16 cellular contexts compared by ENCODE assay signal in the genomic region with DNA sequence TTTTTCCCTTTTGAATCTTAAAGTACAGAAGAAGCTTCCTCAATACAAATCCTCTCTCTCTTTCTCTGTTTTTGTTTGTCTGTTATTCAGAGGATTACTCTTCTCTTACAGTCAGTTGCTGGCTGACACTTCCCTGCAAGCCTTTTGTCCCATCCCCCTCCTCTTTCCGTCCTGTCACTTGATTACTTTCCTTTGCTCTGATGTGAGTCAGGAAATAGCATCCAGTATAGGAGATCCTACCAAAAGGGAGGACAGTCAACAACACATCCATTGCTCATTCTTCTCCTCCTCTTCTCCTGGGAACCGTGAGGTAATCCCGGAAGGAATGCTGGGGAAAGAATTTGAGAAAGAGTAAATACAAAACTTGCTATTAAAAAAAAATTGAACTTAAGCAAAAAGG.
A peak's percentile ranks its signal among the peaks of the same experiment; 100 is the strongest.
DNase-seq lines count a peak whose midpoint lies in the region; ATAC-seq and TF ChIP-seq lines count a peak whose summit lies in the region.
"Had no signal": no experiment of that assay in that cellular context is flagged by ENCODE, and none has a peak within 500 bp of the region (broad histone marks: within the 10 kb centered on the region; RNA-seq: fewer than 3 reads in every experiment).

No MANE protein-coding gene starts in this region.

- H3K9me3 Mint-ChIP-seq in activated T-helper 17 cell treated with anti-CD3 and anti-CD28 coated beads, Interleukin-2, amount 50 U/mL, for 72 hours, result no peaks in the 10 kb centered on the region

- no peaks in the 10 kb centered on the region for H3K27me3 ChIP-seq in stomach
- H3K27me3 ChIP-seq: ascending aorta, thyroid gland had no signal

- H3K27me3 Mint-ChIP-seq in activated T-helper 17 cell treated with anti-CD3 and anti-CD28 coated beads, Interleukin-2, amount 50 U/mL, for 72 hours, result no peaks in the 10 kb centered on the region

- H3K4me3 ChIP-seq in epithelial cell of esophagus (ENCODE audit: low read length) (no peak overlapping the region), stomach (no peak overlapping the region)
- H3K4me3 ChIP-seq: ascending aorta, thyroid gland had no signal

- TF ChIP-seq EP300 in stomach (IDR thresholded peaks at IDR 0.05), result no peak

- H3K9me3 ChIP-seq in stomach, result no peaks in the 10 kb centered on the region
- H3K9me3 ChIP-seq: ascending aorta, thyroid gland had no signal

- TF ChIP-seq CTCF in epithelial cell of esophagus (IDR thresholded peaks at IDR 0.05; ENCODE audit: insufficient read depth, low read depth, low read length, missing control alignments) (no peak), stomach (IDR thresholded peaks at IDR 0.05) (no peak)

- no peak for ATAC-seq in activated T-helper 17 cell treated with anti-CD3 and anti-CD28 coated beads, Interleukin-2, amount 50 U/mL, for 72 hours (replicated peaks)
- ATAC-seq: HCT116 had no signal

- no peak overlapping the region for H3K4me3 Mint-ChIP-seq in activated T-helper 17 cell treated with anti-CD3 and anti-CD28 coated beads, Interleukin-2, amount 50 U/mL, for 72 hours

- intact Hi-C loops in stomach (cut with DNase I; ENCODE audit: low total_unique reads), result no loop called here

- no peaks in the 10 kb centered on the region for H3K4me1 ChIP-seq in stomach
- H3K4me1 ChIP-seq: ascending aorta, thyroid gland had no signal

- no peaks in the 10 kb centered on the region for H3K4me1 Mint-ChIP-seq in activated T-helper 17 cell treated with anti-CD3 and anti-CD28 coated beads, Interleukin-2, amount 50 U/mL, for 72 hours

- no peak overlapping the region for H3K27ac Mint-ChIP-seq in activated T-helper 17 cell treated with anti-CD3 and anti-CD28 coated beads, Interleukin-2, amount 50 U/mL, for 72 hours

- H3K36me3 Mint-ChIP-seq in activated T-helper 17 cell treated with anti-CD3 and anti-CD28 coated beads, Interleukin-2, amount 50 U/mL, for 72 hours (ENCODE audit: low read depth), result no peaks in the 10 kb centered on the region

- no peak overlapping the region for H3K27ac ChIP-seq in stomach
- H3K27ac ChIP-seq: ascending aorta, thyroid gland, VCaP had no signal

- 20 to 53% (median 26%) methylated on average over 3 of the region's 3 CpGs for WGBS in stomach, 5 donors

- no peaks in the 10 kb centered on the region for H3K36me3 ChIP-seq in stomach
- H3K36me3 ChIP-seq: ascending aorta, thyroid gland had no signal

- DNase-seq in DMS53 (lab: John Stamatoyannopoulos, UW), result peak; percentile 85
- peak; percentile 38 for DNase-seq in NCI-H82 (lab: John Stamatoyannopoulos, UW)
- peak; percentile 37 for DNase-seq in epithelial cell of esophagus (ENCODE audit: low read depth)
- peak; percentile 2 for DNase-seq in myocyte (ENCODE audit: low read depth)
- no peak for DNase-seq in NCI-H2081 (lab: John Stamatoyannopoulos, UW)
- no peak for DNase-seq in stomach
- no peak for DNase-seq in stimulated activated CD8-positive, alpha-beta memory T cell treated with anti-CD3 and anti-CD28 coated beads, Interleukin-4, amount 100 ng/mL, for 48 hours
- DNase-seq: activated T-cell treated with anti-CD3 and anti-CD28 coated beads for 4 hours, C1 segment of cervical spinal cord, erythroblast, Karpas-422, thyroid gland had no signal

- TF ChIP-seq POLR2A in stomach (IDR thresholded peaks at IDR 0.05), result no peak

Comparison
In these comparisons a context has a peak if more than half of its experiments do, and no peak if none do; other contexts are left out.
1. DNase-seq: peak in DMS53 (single experiment), NCI-H82 (single experiment), epithelial cell of esophagus (single experiment) and myocyte (single experiment); none in NCI-H2081 (0 of 2), stomach (single experiment) and stimulated activated CD8-positive, alpha-beta memory T cell treated with anti-CD3 and anti-CD28 coated beads, Interleukin-4, amount 100 ng/mL, for 48 hours (single experiment).